In genomic region chr5:81786509-81786908, GRCh38 we compare ENCODE assay signal across 31 cellular contexts. TPM values are rescaled to one million over a fixed set of nuclear protein-coding genes. Genes with fewer than 3 reads are reported as not detected.
DNase-seq lines count a peak whose midpoint lies in the region; ATAC-seq and TF ChIP-seq lines count a peak whose summit lies in the region.
"Had no signal": no experiment of that assay in that cellular context is flagged by ENCODE, and none has a peak within 500 bp of the region (broad histone marks: within the 10 kb centered on the region; RNA-seq: fewer than 3 reads in every experiment).

No MANE protein-coding gene starts in this region.

- H3K4me2 ChIP-seq in GM23248 (ENCODE audit: unreplicated experiment) (no peak overlapping the region), smooth muscle cell (peak overlapping the region; percentile 75)

- peak overlapping the region; percentile 83 to 96 (median 95) for H3K27ac Mint-ChIP-seq in brain
- H3K27ac Mint-ChIP-seq: activated CD8-positive, alpha-beta T cell treated with anti-CD3 and anti-CD28 coated beads, Interleukin-2, amount 10 ng/mL, durations not matched to agents 7 days and 5 days; activated naive CD4-positive, alpha-beta T cell treated with anti-CD3 and anti-CD28 coated beads, Interleukin-2, amount 50 U/mL, for 24 hours; activated T-helper 2 cell treated with anti-CD3 and anti-CD28 coated beads, Interferon-gamma antibody, Interleukin-2, Interleukin-4, amounts not matched to agents 10 μg/mL and 5 μg/mL and 100 μg/mL, durations not matched to agents 14 hours and 24 hours and 36 hours; B cell; CD8-positive, alpha-beta T cell; natural killer cell; stimulated activated naive B cell treated with anti-CD40 and anti-IgM and Interleukin-4, amounts not matched to agents 10 μg/mL and 1 μg/mL and 100 μg/mL, for 72 hours had no signal

- DNase-seq in GM23248 (no peak), foreskin keratinocyte (peak; percentile 88 to 95), smooth muscle cell (lab: John Stamatoyannopoulos, UW; ENCODE audit: unreplicated experiment) (no peak), foreskin fibroblast (no peak), transverse colon (no peak), HEK293T (ENCODE audit: extremely low spot score) (no peak)
- DNase-seq: ACHN; activated CD4-positive, alpha-beta T cell treated with anti-CD3 and anti-CD28 coated beads for 1 hour; activated CD8-positive, alpha-beta T cell treated with anti-CD3 and anti-CD28 coated beads, Interleukin-2, amount 10 ng/mL, durations not matched to agents 7 days and 5 days; amniotic stem cell; CD8-positive, alpha-beta T cell; effector CD4-positive, alpha-beta T cell; erythroblast; foreskin melanocyte; lower lobe of right lung; mucosa of descending colon; natural killer cell; NCI-H1417; NCI-H2081; NCI-H2227 treated with DMSO at 0.1 percent for 48 hours; NCI-H526; stimulated activated naive B cell treated with anti-CD40 and anti-IgM and Interleukin-4, amounts not matched to agents 10 μg/mL and 1 μg/mL and 100 μg/mL, for 72 hours; T-helper 2 cell had no signal

- H3K9me3 ChIP-seq in GM23248 (ENCODE audit: low read depth) (no peaks in the 10 kb centered on the region), smooth muscle cell (replicated peaks; ENCODE audit: low read depth) (no peaks in the 10 kb centered on the region), transverse colon (no peaks in the 10 kb centered on the region)
- H3K9me3 ChIP-seq: lower lobe of right lung, mucosa of descending colon, vagina had no signal

- H3K36me3 ChIP-seq in GM23248 (ENCODE audit: low read depth), result no peaks in the 10 kb centered on the region
- no peaks in the 10 kb centered on the region for H3K36me3 ChIP-seq in smooth muscle cell (ENCODE audit: low read depth)
- H3K36me3 ChIP-seq in transverse colon, result no peaks in the 10 kb centered on the region
- H3K36me3 ChIP-seq: lower lobe of right lung, vagina had no signal

- WGBS in GM23248 (ENCODE audit: low coverage in 1 of 2, low lambda C conversion rate in 2 of 2, missing lambda C conversion rate in 2 of 2), 2 experiments, result 70 to 79% methylated on average over 5 of the region's 5 CpGs
- WGBS in smooth muscle cell (ENCODE audit: low lambda C conversion rate), result 73% methylated on average over 5 of the region's 5 CpGs
- 94% methylated on average over 5 of the region's 5 CpGs; no CpG with 5 or more reads in 1 of the 2 donors for WGBS in transverse colon (ENCODE audit: low coverage in 1 of 2), 2 donors

- TF ChIP-seq POLR2A in transverse colon (IDR thresholded peaks at IDR 0.05), result no peak

- intact Hi-C loops in transverse colon (cut with DNase I; ENCODE audit: low total_unique reads), result loop anchor here (2.0 kb wide), 1 partner anchor 38 kb away; no protein-coding TSS in a partner anchor

- H3K27me3 ChIP-seq in GM23248 (replicated peaks; ENCODE audit: insufficient read depth) (no peaks in the 10 kb centered on the region), foreskin keratinocyte (no peaks in the 10 kb centered on the region), smooth muscle cell (ENCODE audit: low read depth) (no peaks in the 10 kb centered on the region), transverse colon (no peaks in the 10 kb centered on the region)
- H3K27me3 ChIP-seq: vagina had no signal

- peaks cover 3% of the 10 kb centered on the region for H3K27me3 Mint-ChIP-seq in brain
- H3K27me3 Mint-ChIP-seq: activated naive CD4-positive, alpha-beta T cell treated with anti-CD3 and anti-CD28 coated beads, Interleukin-2, amount 50 U/mL, for 24 hours; B cell; stimulated activated naive B cell treated with anti-CD40 and anti-IgM and Interleukin-4, amounts not matched to agents 10 μg/mL and 1 μg/mL and 100 μg/mL, for 72 hours had no signal

- in situ Hi-C loops in GM23248 (cut with MboI) (no loop called here), transverse colon (cut with MboI; ENCODE audit: low pct_ligation_motif_present in 1 of 4, low pct_unique_long_range_greater_than_20kb in 1 of 4, low sequenced_read_pairs in 3 of 4) (loop anchor here in 1 of 4 donors (5.0 kb wide), 1 partner anchor 66 kb away; no protein-coding TSS in a partner anchor)

- no peaks in the 10 kb centered on the region for H3K36me3 Mint-ChIP-seq in brain
- H3K36me3 Mint-ChIP-seq: activated naive CD4-positive, alpha-beta T cell treated with anti-CD3 and anti-CD28 coated beads, Interleukin-2, amount 50 U/mL, for 24 hours; CD8-positive, alpha-beta T cell; natural killer cell; stimulated activated naive B cell treated with anti-CD40 and anti-IgM and Interleukin-4, amounts not matched to agents 10 μg/mL and 1 μg/mL and 100 μg/mL, for 72 hours had no signal

- no peak overlapping the region for H3K9ac ChIP-seq in GM23248
- H3K9ac ChIP-seq in smooth muscle cell (ENCODE audit: low read depth), result no peak overlapping the region

- ATAC-seq in foreskin keratinocyte (peak; percentile 79), GM21447 (IDR thresholded peaks at IDR 0.05; ENCODE audit: unreplicated experiment) (no peak)
- ATAC-seq: activated CD8-positive, alpha-beta T cell treated with anti-CD3 and anti-CD28 coated beads, Interleukin-2, amount 10 ng/mL, durations not matched to agents 7 days and 5 days; CD8-positive, alpha-beta T cell; GM12878; HepG2; lower lobe of right lung; mucosa of descending colon; natural killer cell; stimulated activated naive B cell treated with anti-CD40 and anti-IgM and Interleukin-4, amounts not matched to agents 10 μg/mL and 1 μg/mL and 100 μg/mL, for 72 hours had no signal

- H3F3A ChIP-seq in GM23248 (ENCODE audit: insufficient read depth) (no peaks in the 10 kb centered on the region), smooth muscle cell (ENCODE audit: low read depth) (peaks cover 19% of the 10 kb centered on the region)

- H3K4me1 ChIP-seq in GM23248 (ENCODE audit: insufficient read depth), result peaks cover 24% of the 10 kb centered on the region
- H3K4me1 ChIP-seq in foreskin keratinocyte, result peaks cover 34% of the 10 kb centered on the region
- peaks cover 23% of the 10 kb centered on the region for H3K4me1 ChIP-seq in smooth muscle cell (ENCODE audit: low read depth)
- H3K4me1 ChIP-seq in transverse colon, result peaks cover 8 to 24% (median 14%) of the 10 kb centered on the region in 4 donors

- H4K20me1 ChIP-seq in GM23248 (ENCODE audit: insufficient read depth) (no peaks in the 10 kb centered on the region), smooth muscle cell (ENCODE audit: low read depth) (no peaks in the 10 kb centered on the region)

- H3K9me2 ChIP-seq in GM23248 (ENCODE audit: insufficient read depth), result no peaks in the 10 kb centered on the region

- H3K4me3 Mint-ChIP-seq in brain, result no peak overlapping the region
- H3K4me3 Mint-ChIP-seq: activated CD8-positive, alpha-beta T cell treated with anti-CD3 and anti-CD28 coated beads, Interleukin-2, amount 10 ng/mL, durations not matched to agents 7 days and 5 days; activated naive CD4-positive, alpha-beta T cell treated with anti-CD3 and anti-CD28 coated beads, Interleukin-2, amount 50 U/mL, for 24 hours; B cell; CD8-positive, alpha-beta T cell; natural killer cell; stimulated activated naive B cell treated with anti-CD40 and anti-IgM and Interleukin-4, amounts not matched to agents 10 μg/mL and 1 μg/mL and 100 μg/mL, for 72 hours had no signal

- TF ChIP-seq CTCF in brain (conservative IDR thresholded peaks at IDR 0.05), result no peak
- no peak for TF ChIP-seq CTCF in foreskin keratinocyte (conservative IDR thresholded peaks at IDR 0.05)
- no peak for TF ChIP-seq CTCF in smooth muscle cell (IDR thresholded peaks at IDR 0.05; ENCODE audit: borderline replicate concordance, insufficient read depth, poor library complexity, severe bottlenecking)
- no peak for TF ChIP-seq CTCF in foreskin fibroblast (IDR thresholded peaks at IDR 0.05; ENCODE audit: low read depth, low read length)
- TF ChIP-seq CTCF in transverse colon (IDR thresholded peaks at IDR 0.05), result no peak

- H3K4me3 ChIP-seq in GM23248, result no peak overlapping the region
- H3K4me3 ChIP-seq in smooth muscle cell, result no peak overlapping the region
- H3K4me3 ChIP-seq in foreskin fibroblast (ENCODE audit: low read depth in 1 of 2, low read length in 2 of 2), result no peak overlapping the region
- no peak overlapping the region for H3K4me3 ChIP-seq in transverse colon
- H3K4me3 ChIP-seq: GM12878, lower lobe of right lung, mucosa of descending colon, vagina had no signal

- H2AFZ ChIP-seq in GM23248, result 0 out of 2 replicates have a peak overlapping the region, but pooled peaks have one; percentile 59
- H2AFZ ChIP-seq in smooth muscle cell (ENCODE audit: low read depth), result peak overlapping the region; percentile 86

- POLR2A ChIA-PET in HEK293T (lab: Yijun Ruan, JAX), result interaction anchor here (2.6 to 7.3 kb wide), 2 partner anchors 36 to 64 kb away, joined by 13 to 60 read pairs; partner anchors contain the start of gene SSBP2

- H3K9me3 Mint-ChIP-seq in brain, result peaks cover 0 to 6% (median 0%) of the 10 kb centered on the region in 5 experiments
- H3K9me3 Mint-ChIP-seq: activated naive CD4-positive, alpha-beta T cell treated with anti-CD3 and anti-CD28 coated beads, Interleukin-2, amount 50 U/mL, for 24 hours; activated T-helper 2 cell treated with anti-CD3 and anti-CD28 coated beads, Interferon-gamma antibody, Interleukin-2, Interleukin-4, amounts not matched to agents 10 μg/mL and 5 μg/mL and 100 μg/mL, durations not matched to agents 14 hours and 24 hours and 36 hours; CD8-positive, alpha-beta T cell; natural killer cell; stimulated activated naive B cell treated with anti-CD40 and anti-IgM and Interleukin-4, amounts not matched to agents 10 μg/mL and 1 μg/mL and 100 μg/mL, for 72 hours had no signal

- H3K27ac ChIP-seq in GM23248 (no peak overlapping the region), foreskin keratinocyte (peak overlapping the region; percentile 11), smooth muscle cell (ENCODE audit: low read depth) (peak overlapping the region; percentile 54), transverse colon (peak overlapping the region in 2 of 4 donors; percentile 29 to 63)
- H3K27ac ChIP-seq: lower lobe of right lung had no signal

- peaks cover 65% of the 10 kb centered on the region for H3K4me1 Mint-ChIP-seq in brain
- H3K4me1 Mint-ChIP-seq: B cell had no signal

- no peak for TF ChIP-seq EP300 in transverse colon (IDR thresholded peaks at IDR 0.05; ENCODE audit: low read depth)

- CTCF ChIA-PET in HEK293T (lab: Yijun Ruan, JAX), result interaction anchor here (0.6 to 1.6 kb wide), 3 partner anchors 52 to 65 kb away, joined by 3 to 4 read pairs (median 3); no protein-coding TSS in a partner anchor

- H3K79me2 ChIP-seq in GM23248 (ENCODE audit: insufficient read depth) (no peaks in the 10 kb centered on the region), smooth muscle cell (ENCODE audit: low read depth) (no peaks in the 10 kb centered on the region)

TF ChIP-seq in HEK293T, 16 proteins besides CTCF, POLR2A, EP300 and RAD21:
- TF ChIP-seq ELF4 (IDR thresholded peaks at IDR 0.05) (no peak), L3MBTL2 (conservative IDR thresholded peaks at IDR 0.05) (no peak)

RNA-seq across cellular contexts. Expression of gene SSBP2, which starts 35.6 kb away (rescaled TPM):
- total RNA-seq in GM23248 (2014; rRNA removed; shearing (Covaris generic)), result 22.0 and 25.5 TPM in 2 replicates
- polyA plus RNA-seq in GM23248 (2016; fragmentation: Nextera tagmentation; extraction: Ambion mirVana), result 40.0 and 43.0 TPM in 2 replicates
- 50.5 TPM for polyA plus RNA-seq in brain (ENCODE audit: insufficient read depth, low read depth, low replicate concordance)
- 7.2 and 8.0 TPM in 2 replicates for total RNA-seq in foreskin keratinocyte
- 6.3 and 6.5 TPM in 2 replicates for polyA plus RNA-seq in foreskin keratinocyte
- total RNA-seq in smooth muscle cell, result 21.1 and 48.0 TPM in 2 replicates
- 33.3 and 44.0 TPM in 2 replicates for polyA plus RNA-seq in smooth muscle cell
- total RNA-seq in transverse colon, result 10 to 100 TPM; 22.8 to 50.4 (median 34.4) TPM
- total RNA-seq: HepG2 had no signal

Comparison
In these comparisons a context has a peak if more than half of its experiments do, and no peak if none do; other contexts are left out.
1. DNase-seq: peak in foreskin keratinocyte (2 of 2); none in GM23248 (single experiment), smooth muscle cell (single experiment), foreskin fibroblast (0 of 2), transverse colon (single experiment) and HEK293T (single experiment).